ENCODE assay signal across 1 cellular context in the genomic region with DNA sequence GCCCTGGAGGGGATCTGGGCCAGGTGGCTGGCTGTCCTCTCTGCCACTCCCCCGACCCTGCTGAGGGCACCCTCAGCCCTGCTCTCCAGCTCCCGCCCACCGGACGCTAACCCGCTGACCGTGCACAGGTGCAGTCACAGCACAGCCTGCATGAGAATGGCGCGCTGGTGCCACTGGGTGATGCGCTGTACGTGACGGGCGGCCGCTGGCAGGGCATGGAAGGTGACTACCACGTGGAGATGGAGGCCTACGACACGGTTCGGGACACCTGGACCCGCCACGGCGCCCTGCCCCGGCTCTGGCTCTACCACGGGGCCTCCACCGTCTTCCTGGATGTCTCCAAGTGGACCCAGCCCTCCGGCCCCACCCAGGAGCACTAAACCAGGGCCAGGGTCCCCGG.
TF ChIP-seq lines count a peak whose summit lies in the region.

No MANE protein-coding gene starts in this region.

TF ChIP-seq in IMR-90, 13 proteins besides CTCF, POLR2A, EP300 and RAD21:
- TF ChIP-seq CEBPB (IDR thresholded peaks at IDR 0.05; ENCODE audit: low read depth, low read length) (no peak), MAFK (IDR thresholded peaks at IDR 0.05; ENCODE audit: low read depth, low read length) (no peak), USF2 (IDR thresholded peaks at IDR 0.05; ENCODE audit: low read depth, low read length) (no peak), RCOR1 (IDR thresholded peaks at IDR 0.05; ENCODE audit: insufficient replicate concordance, low read length) (no peak), MXI1 (IDR thresholded peaks at IDR 0.05; ENCODE audit: borderline replicate concordance, low read depth, low read length) (no peak), RFX5 (IDR thresholded peaks at IDR 0.05; ENCODE audit: low read depth, low read length) (no peak), ELK1 (IDR thresholded peaks at IDR 0.05; ENCODE audit: borderline replicate concordance, low read depth, low read length) (no peak), CHD1 (IDR thresholded peaks at IDR 0.05; ENCODE audit: low read depth, low read length) (no peak), MAZ (IDR thresholded peaks at IDR 0.05; ENCODE audit: borderline replicate concordance, low read depth, low read length) (no peak), BHLHE40 (IDR thresholded peaks at IDR 0.05; ENCODE audit: low read depth, low read length) (no peak), SMC3 (IDR thresholded peaks at IDR 0.05; ENCODE audit: low read depth, low read length) (no peak), FOS (IDR thresholded peaks at IDR 0.05; ENCODE audit: low read depth, low read length) (no peak), NFE2L2 (IDR thresholded peaks at IDR 0.05; ENCODE audit: low read depth, low read length) (no peak)
